ENCODE assay signal across 10 cellular contexts in the genomic region with DNA sequence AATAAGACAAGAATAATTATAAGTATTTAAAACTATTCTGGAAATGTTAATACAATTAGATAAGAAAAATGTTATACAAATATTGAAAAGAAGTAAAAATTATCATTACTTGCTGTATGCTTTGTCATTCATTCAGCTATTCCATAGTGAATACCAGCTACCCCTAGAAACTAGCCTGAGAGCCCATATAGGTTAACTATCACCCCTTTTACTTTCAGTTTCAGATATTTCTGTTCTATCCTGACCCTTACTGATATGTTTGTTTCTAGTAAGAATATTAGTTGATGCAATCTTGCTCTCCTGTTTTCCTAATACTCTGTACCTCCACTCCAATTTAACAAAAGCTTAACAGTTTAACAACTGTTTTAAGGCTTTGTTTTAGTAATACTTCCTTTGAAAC. TPM values are rescaled to one million over a fixed set of nuclear protein-coding genes. Genes with fewer than 3 reads are reported as not detected.
DNase-seq lines count a peak whose midpoint lies in the region; ATAC-seq and TF ChIP-seq lines count a peak whose summit lies in the region.
"Had no signal": no experiment of that assay in that cellular context is flagged by ENCODE, and none has a peak within 500 bp of the region (broad histone marks: within the 10 kb centered on the region; RNA-seq: fewer than 3 reads in every experiment).

No MANE protein-coding gene starts in this region.

- H3K4me3 Mint-ChIP-seq in effector memory CD8-positive, alpha-beta T cell: peak overlapping the region in 1 of 2 donors; percentile 23

- no peak for DNase-seq in effector memory CD8-positive, alpha-beta T cell
- no peak for DNase-seq in SK-N-DZ (ENCODE audit: low spot score)
- DNase-seq in stimulated activated CD4-positive, alpha-beta T cell treated with anti-CD3 and anti-CD28 coated beads, Interleukin-4, amount 100 ng/mL, for 4 hours: no peak
- DNase-seq in hippocampal formation (lab: John Stamatoyannopoulos, UW): no peak
- DNase-seq: right lobe of liver, upper lobe of right lung had no signal

- H3K27ac Mint-ChIP-seq in effector memory CD8-positive, alpha-beta T cell: peak overlapping the region; percentile 41 to 57

- ATAC-seq in GM18505 (IDR thresholded peaks at IDR 0.05; ENCODE audit: unreplicated experiment) (peak; percentile 78), GM21423 (IDR thresholded peaks at IDR 0.05; ENCODE audit: unreplicated experiment) (peak; percentile 80), HG03159 (IDR thresholded peaks at IDR 0.05; ENCODE audit: unreplicated experiment) (peak; percentile 79), HG03571 (IDR thresholded peaks at IDR 0.05; ENCODE audit: unreplicated experiment) (no peak)
- ATAC-seq in effector memory CD8-positive, alpha-beta T cell (replicated peaks): peak; percentile 40
- ATAC-seq: right lobe of liver, upper lobe of right lung had no signal

- TF ChIP-seq POLR2A in GM18505 (IDR thresholded peaks at IDR 0.05; ENCODE audit: borderline replicate concordance, extremely low read depth, insufficient read depth, insufficient read length): no peak

- H3K4me1 Mint-ChIP-seq in effector memory CD8-positive, alpha-beta T cell (ENCODE audit: low read depth in 2 of 2): peaks cover 3 to 6% of the 10 kb centered on the region in 2 donors

- H3K36me3 Mint-ChIP-seq in effector memory CD8-positive, alpha-beta T cell (ENCODE audit: insufficient read depth): peaks cover 4% of the 10 kb centered on the region

- no peaks in the 10 kb centered on the region for H3K27me3 Mint-ChIP-seq in effector memory CD8-positive, alpha-beta T cell

- peaks cover 0 to 7% of the 10 kb centered on the region in 2 donors for H3K9me3 Mint-ChIP-seq in effector memory CD8-positive, alpha-beta T cell

RNA-seq across cellular contexts. Expression of gene FAM227B, which starts 31.6 kb away (rescaled TPM):
- 11.7 and 21.6 TPM in 2 replicates for polyA plus RNA-seq in SK-N-DZ (2014; cell fraction: cytosol; rRNA removed)
- polyA plus RNA-seq in SK-N-DZ (2014; cell fraction: nucleus; rRNA removed): 11.9 and 16.4 TPM in 2 replicates

RNA-seq across cellular contexts. Expression of gene DTWD1, which starts 31.8 kb away (rescaled TPM):
- 15.8 and 21.4 TPM in 2 replicates for polyA plus RNA-seq in SK-N-DZ (2014; cell fraction: cytosol; rRNA removed)
- 13.3 and 17.1 TPM in 2 replicates for polyA plus RNA-seq in SK-N-DZ (2014; cell fraction: nucleus; rRNA removed)
